ENCODE assay signal across 8 cellular contexts in the genomic region with DNA sequence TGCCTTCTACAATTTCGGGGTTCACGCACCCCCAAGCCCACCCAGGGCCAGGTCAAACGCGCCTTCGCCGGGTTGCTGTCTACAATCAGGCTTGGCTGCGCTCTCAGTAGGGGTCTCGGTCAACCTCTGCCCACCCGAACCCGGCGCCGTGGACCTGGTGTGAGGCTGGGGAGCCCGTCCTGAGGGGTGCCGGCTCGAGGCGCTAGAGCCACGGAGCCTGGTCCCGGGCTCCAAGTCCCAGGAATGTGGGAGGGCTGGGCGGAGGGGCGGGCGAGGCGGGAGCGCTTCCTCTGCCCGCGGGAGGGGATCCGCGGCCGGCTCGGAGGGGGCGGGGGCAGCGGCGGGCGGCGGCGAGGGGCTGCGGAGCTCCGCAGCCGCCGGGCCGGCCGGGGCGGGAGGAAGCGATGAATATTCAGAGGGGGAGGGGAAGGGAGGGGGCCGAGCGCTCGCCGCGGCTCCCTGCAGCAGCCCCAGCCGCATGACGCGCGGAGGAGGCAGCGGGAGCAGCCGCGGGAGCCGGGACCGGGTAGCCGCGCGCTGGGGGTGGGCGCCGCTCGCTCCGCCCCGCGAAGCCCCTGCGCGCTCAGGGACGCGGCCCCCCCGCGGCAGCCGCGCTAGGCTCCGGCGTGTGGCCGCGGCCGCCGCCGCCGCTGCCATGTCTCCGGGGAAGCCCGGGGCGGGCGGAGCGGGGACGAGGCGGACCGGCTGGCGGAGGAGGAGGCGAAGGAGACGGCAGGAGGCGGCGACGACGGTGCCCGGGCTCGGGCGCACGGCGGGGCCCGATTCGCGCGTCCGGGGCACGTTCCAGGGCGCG. TPM values are rescaled to one million over a fixed set of nuclear protein-coding genes. Genes with fewer than 3 reads are reported as not detected.
DNase-seq lines count a peak whose midpoint lies in the region; ATAC-seq and TF ChIP-seq lines count a peak whose summit lies in the region.

A gene (plus strand): TSS at position 467 of the 814 bp plus-strand sequence. CDS start 354 bp downstream, outside the sequence.

- peaks cover 0 to 23% (median 9%) of the 10 kb centered on the region in 11 experiments; a peak in 10 of 22 replicates for H3K36me3 ChIP-seq in BLaER1 treated with 17β-estradiol and CSF1 and Interleukin-3, amounts not matched to agents 10 nM and 100 nM
- H3K36me3 ChIP-seq in right atrium auricular region = no peaks in the 10 kb centered on the region

- peak within 1 kb of the TSS; percentile 79 to 99 (median 87) for H3K9ac ChIP-seq in BLaER1 treated with 17β-estradiol and CSF1 and Interleukin-3, amounts not matched to agents 10 nM and 100 nM

- peaks cover 0 to 23% (median 3%) of the 10 kb centered on the region in 11 experiments; a peak in 9 of 22 replicates for H3K27me3 ChIP-seq in BLaER1 treated with 17β-estradiol and CSF1 and Interleukin-3, amounts not matched to agents 10 nM and 100 nM
- H3K27me3 ChIP-seq in right atrium auricular region = no peaks in the 10 kb centered on the region

- H3K36me3 Mint-ChIP-seq in T-cell (no peaks in the 10 kb centered on the region), progenitor cell of endocrine pancreas (ENCODE audit: insufficient read depth) (no peaks in the 10 kb centered on the region)

- TF ChIP-seq CTCF in right atrium auricular region (IDR thresholded peaks at IDR 0.05) (no peak), progenitor cell of endocrine pancreas (IDR thresholded peaks at IDR 0.05; ENCODE audit: unreplicated experiment) (no peak)

- POLR2A ChIA-PET in T-cell (lab: Charles Lee) = no interaction called here

- H3K9me3 Mint-ChIP-seq in T-cell (no peaks in the 10 kb centered on the region), progenitor cell of endocrine pancreas (ENCODE audit: low read depth) (no peaks in the 10 kb centered on the region)

- H4K20me1 ChIP-seq in BLaER1 treated with 17β-estradiol and CSF1 and Interleukin-3, amounts not matched to agents 10 nM and 100 nM = peaks cover 0 to 26% (median 0%) of the 10 kb centered on the region in 11 experiments; a peak in 5 of 22 replicates

- H3K27me3 Mint-ChIP-seq in T-cell = no peaks in the 10 kb centered on the region
- peaks cover 13% of the 10 kb centered on the region for H3K27me3 Mint-ChIP-seq in progenitor cell of endocrine pancreas

- H3K27ac Mint-ChIP-seq in T-cell (peak within 1 kb of the TSS; percentile 18 to 19), progenitor cell of endocrine pancreas (peak within 1 kb of the TSS; percentile 65)

- H3K4me3 Mint-ChIP-seq in T-cell (peak within 1 kb of the TSS; percentile 82 to 94 (median 91)), progenitor cell of endocrine pancreas (ENCODE audit: low read depth) (peak within 1 kb of the TSS; percentile 79)

- peak; percentile 37 to 77 (median 60) for DNase-seq in T-cell
- DNase-seq in amygdala (lab: John Stamatoyannopoulos, UW) = peak in 50 of 56 donors; percentile 8 to 80 (median 56)
- no peak for DNase-seq in right atrium auricular region (ENCODE audit: low spot score)
- DNase-seq in progenitor cell of endocrine pancreas (ENCODE audit: low spot score, unreplicated experiment) = peak; percentile 55

- peak within 1 kb of the TSS; percentile 71 to 97 (median 74) for H3K27ac ChIP-seq in BLaER1 treated with 17β-estradiol and CSF1 and Interleukin-3, amounts not matched to agents 10 nM and 100 nM
- H3K27ac ChIP-seq in right atrium auricular region = peak within 1 kb of the TSS; percentile 63 to 70

- ATAC-seq in GM19372 (IDR thresholded peaks at IDR 0.05; ENCODE audit: low read depth, unreplicated experiment) (peak; percentile 59), HG03521 (IDR thresholded peaks at IDR 0.05; ENCODE audit: unreplicated experiment) (peak; percentile 47), T-cell (replicated peaks in 1 of 4) (peak; percentile 69 to 83 (median 74)), GM21447 (IDR thresholded peaks at IDR 0.05; ENCODE audit: unreplicated experiment) (no peak)

- CTCF ChIA-PET in T-cell (lab: Charles Lee) = interaction anchor here in 1 of 2 donors (0.7 kb wide), 1 partner anchor 196 kb away, joined by 5 read pairs; no protein-coding TSS in a partner anchor

- H3K9me3 ChIP-seq in BLaER1 treated with 17β-estradiol and CSF1 and Interleukin-3, amounts not matched to agents 10 nM and 100 nM (replicated peaks in 1 of 11) = no peaks in the 10 kb centered on the region
- no peaks in the 10 kb centered on the region for H3K9me3 ChIP-seq in right atrium auricular region

- H3K4me2 ChIP-seq in BLaER1 treated with 17β-estradiol and CSF1 and Interleukin-3, amounts not matched to agents 10 nM and 100 nM = peak within 1 kb of the TSS; percentile 83 to 100 (median 96)

- H3K4me1 ChIP-seq in BLaER1 treated with 17β-estradiol and CSF1 and Interleukin-3, amounts not matched to agents 10 nM and 100 nM = peaks cover 30 to 52% (median 44%) of the 10 kb centered on the region in 10 experiments
- H3K4me1 ChIP-seq in right atrium auricular region = peaks cover 0 to 16% of the 10 kb centered on the region in 2 donors

- peak within 1 kb of the TSS; percentile 77 to 99 (median 90) for H3K4me3 ChIP-seq in BLaER1 treated with 17β-estradiol and CSF1 and Interleukin-3, amounts not matched to agents 10 nM and 100 nM
- H3K4me3 ChIP-seq in right atrium auricular region = peak within 1 kb of the TSS; percentile 63 to 75

- H3K4me1 Mint-ChIP-seq in T-cell = peaks cover 31 to 38% (median 34%) of the 10 kb centered on the region in 3 donors
- peaks cover 10% of the 10 kb centered on the region for H3K4me1 Mint-ChIP-seq in progenitor cell of endocrine pancreas (ENCODE audit: low read depth)

RNA-seq across cellular contexts. Expression of the gene that starts here (rescaled TPM):
- total RNA-seq in T-cell (10 to 100 TPM; 44.8 to 71.0 (median 57.9) TPM), right atrium auricular region (1 to 10 TPM; 3.4 to 8.0 TPM), progenitor cell of endocrine pancreas (18.9 and 19.1 TPM in 2 replicates)
